26 cellular contexts compared by ENCODE assay signal in genomic region chr11:3015796-3016195, GRCh38. TPM values are rescaled to one million over a fixed set of nuclear protein-coding genes. Genes with fewer than 3 reads are reported as not detected.
DNase-seq lines count a peak whose midpoint lies in the region; TF ChIP-seq lines count a peak whose summit lies in the region.
"Had no signal": no experiment of that assay in that cellular context is flagged by ENCODE, and none has a peak within 500 bp of the region (broad histone marks: within the 10 kb centered on the region; RNA-seq: fewer than 3 reads in every experiment).

No MANE protein-coding gene starts in this region.

- no peaks in the 10 kb centered on the region for H3K27me3 Mint-ChIP-seq in activated CD4-positive, alpha-beta T cell treated with anti-CD3 and anti-CD28 coated beads, Interleukin-2, amount 10 ng/mL, durations not matched to agents 7 days and 5 days

- H3K27ac ChIP-seq in RWPE1 (peak overlapping the region; percentile 11), trophoblast cell (ENCODE audit: low read depth, low read length) (no peak overlapping the region)
- H3K27ac ChIP-seq: BLaER1, gastroesophageal sphincter, ovary, right lobe of liver had no signal

- H3K4me2 ChIP-seq in trophoblast cell (ENCODE audit: low read length), result no peak overlapping the region
- H3K4me2 ChIP-seq: GM23338 had no signal

- H3K9me3 ChIP-seq in trophoblast cell (ENCODE audit: insufficient read depth, low read depth, low read length), result peaks cover 3% of the 10 kb centered on the region
- H3K9me3 ChIP-seq: BLaER1, gastroesophageal sphincter, ovary, Peyer's patch, right lobe of liver had no signal

- in situ Hi-C loops in astrocyte of the spinal cord (cut with HindIII; ENCODE audit: low sequenced_read_pairs), result no loop called here

- H3K4me1 ChIP-seq in trophoblast cell (ENCODE audit: control insufficient read depth in 1 of 2, insufficient read depth in 2 of 2, low read length in 2 of 2), result no peaks in the 10 kb centered on the region
- H3K4me1 ChIP-seq: Peyer's patch had no signal

- peaks cover 72 to 80% of the 10 kb centered on the region in 2 experiments for H3K36me3 ChIP-seq in trophoblast cell (ENCODE audit: control insufficient read depth in 1 of 2, insufficient read depth in 2 of 2, low read length in 2 of 2)
- H3K36me3 ChIP-seq: ovary had no signal

- no peak overlapping the region for H2AK5ac ChIP-seq in trophoblast cell (ENCODE audit: low read length)

- POLR2A ChIA-PET in activated CD4-positive, alpha-beta T cell treated with anti-CD3 and anti-CD28 coated beads, Interleukin-2, amount 10 ng/mL, durations not matched to agents 7 days and 5 days (lab: Charles Lee), result no interaction called here
- POLR2A ChIA-PET in RWPE1 (lab: Yijun Ruan, JAX; ENCODE audit: low non-redundant PET), result no interaction called here

- CTCF ChIA-PET in activated CD4-positive, alpha-beta T cell treated with anti-CD3 and anti-CD28 coated beads, Interleukin-2, amount 10 ng/mL, durations not matched to agents 7 days and 5 days (lab: Charles Lee), result interaction anchor here (0.7 to 3.6 kb wide), 6 partner anchors 13 to 63 kb away, joined by 3 to 18 read pairs (median 4); partner anchors contain the start of gene CARS1
- CTCF ChIA-PET in RWPE1 (lab: Yijun Ruan, JAX), result interaction anchor here (0.6 kb wide), 1 partner anchor 941 kb away, joined by 3 read pairs; no protein-coding TSS in a partner anchor

- H3K9me3 Mint-ChIP-seq in activated CD4-positive, alpha-beta T cell treated with anti-CD3 and anti-CD28 coated beads, Interleukin-2, amount 10 ng/mL, durations not matched to agents 7 days and 5 days, result no peaks in the 10 kb centered on the region
- H3K9me3 Mint-ChIP-seq: GM23338 had no signal

- TF ChIP-seq CTCF in RWPE1 (conservative IDR thresholded peaks at IDR 0.05; ENCODE audit: low read depth) (no peak), astrocyte of the spinal cord (IDR thresholded peaks at IDR 0.05; ENCODE audit: low read depth, low read length) (no peak)

- WGBS in trophoblast cell (ENCODE audit: extremely low coverage, insufficient coverage, insufficient read length), result no CpG with 5 or more reads among the region's 10 CpGs

- no peak overlapping the region for H2BK5ac ChIP-seq in trophoblast cell (ENCODE audit: low read depth, low read length, poor library complexity)

- no peak overlapping the region for H3K9ac ChIP-seq in trophoblast cell (ENCODE audit: low read length)
- H3K9ac ChIP-seq: BLaER1 had no signal

- H3K79me2 ChIP-seq in trophoblast cell (ENCODE audit: control insufficient read depth, insufficient read depth, low read length, poor library complexity), result no peaks in the 10 kb centered on the region

- peaks cover 72% of the 10 kb centered on the region for H3K36me3 Mint-ChIP-seq in activated CD4-positive, alpha-beta T cell treated with anti-CD3 and anti-CD28 coated beads, Interleukin-2, amount 10 ng/mL, durations not matched to agents 7 days and 5 days (ENCODE audit: low read depth)

- H2BK120ac ChIP-seq in trophoblast cell (ENCODE audit: insufficient read depth, low read length, poor library complexity), result no peak overlapping the region

- H2AFZ ChIP-seq in trophoblast cell (ENCODE audit: insufficient read depth, low read length, poor library complexity), result no peak overlapping the region
- H2AFZ ChIP-seq: GM23338 had no signal

- no peaks in the 10 kb centered on the region for H3K79me1 ChIP-seq in trophoblast cell (ENCODE audit: low read length)

- no peak overlapping the region for H4K8ac ChIP-seq in trophoblast cell (ENCODE audit: low read depth, low read length)

- H3K18ac ChIP-seq in trophoblast cell (ENCODE audit: low read length), result no peak overlapping the region

- H3K23ac ChIP-seq in trophoblast cell (ENCODE audit: low read length), result no peak overlapping the region

- H3K27me3 ChIP-seq in trophoblast cell (ENCODE audit: insufficient read depth, low read length), result no peaks in the 10 kb centered on the region
- H3K27me3 ChIP-seq: BLaER1, gastroesophageal sphincter, ovary, Peyer's patch, right lobe of liver had no signal

- H3K4me1 Mint-ChIP-seq in activated CD4-positive, alpha-beta T cell treated with anti-CD3 and anti-CD28 coated beads, Interleukin-2, amount 10 ng/mL, durations not matched to agents 7 days and 5 days, result peaks cover 83% of the 10 kb centered on the region
- H3K4me1 Mint-ChIP-seq: GM23338 had no signal

- DNase-seq in activated CD4-positive, alpha-beta T cell treated with anti-CD3 and anti-CD28 coated beads, Interleukin-2, amount 10 ng/mL, durations not matched to agents 7 days and 5 days, result no peak
- no peak for DNase-seq in activated CD4-positive, alpha-beta T cell treated with anti-CD3 and anti-CD28 coated beads for 1 hour
- no peak for DNase-seq in RWPE1 (ENCODE audit: low spot score)
- peak; percentile 56 for DNase-seq in astrocyte of the spinal cord (ENCODE audit: low read depth, low spot score)
- DNase-seq in trophoblast cell, result peak; percentile 37 to 48
- DNase-seq in NCI-H82 treated with DMSO at 0.1 percent for 48 hours (lab: John Stamatoyannopoulos, UW; ENCODE audit: unreplicated experiment), result no peak
- DNase-seq in NCI-H774 (lab: John Stamatoyannopoulos, UW), result no peak
- DNase-seq in EL, result no peak
- DNase-seq: activated CD4-positive, CD25-positive, alpha-beta regulatory T cell; activated effector memory CD4-positive, alpha-beta T cell treated with anti-CD3 and anti-CD28 coated beads, Interleukin-2, amount 50 U/mL, for 16 hours; amygdala; DMS 273 treated with DMSO at 0.1 percent for 48 hours; erythroblast; GF-D8; MM.1S; NCI-H187; NCI-H226; ovary; Peyer's patch; stimulated activated CD4-positive, alpha-beta T cell treated with anti-CD3 and anti-CD28 coated beads, Interleukin-15, amount 100 ng/mL, for 24 hours; substantia nigra; T-helper 9 cell had no signal

- H2BK12ac ChIP-seq in trophoblast cell (ENCODE audit: low read length), result no peak overlapping the region

- H3K14ac ChIP-seq in trophoblast cell (ENCODE audit: low read length), result no peak overlapping the region

- H4K91ac ChIP-seq in trophoblast cell (ENCODE audit: low read depth, low read length), result no peak overlapping the region

- H3K27ac Mint-ChIP-seq in activated CD4-positive, alpha-beta T cell treated with anti-CD3 and anti-CD28 coated beads, Interleukin-2, amount 10 ng/mL, durations not matched to agents 7 days and 5 days, result peak overlapping the region; percentile 97
- H3K27ac Mint-ChIP-seq: GM23338 had no signal

- H3K4me3 ChIP-seq in astrocyte of the spinal cord (ENCODE audit: low read depth, low read length) (no peak overlapping the region), trophoblast cell (ENCODE audit: low read depth, low read length) (no peak overlapping the region)
- H3K4me3 ChIP-seq: BLaER1, gastroesophageal sphincter, GM23338, ovary, Peyer's patch, right lobe of liver had no signal

- no peak overlapping the region for H3K4ac ChIP-seq in trophoblast cell (ENCODE audit: low read depth, low read length)

- no peak overlapping the region for H3K4me3 Mint-ChIP-seq in activated CD4-positive, alpha-beta T cell treated with anti-CD3 and anti-CD28 coated beads, Interleukin-2, amount 10 ng/mL, durations not matched to agents 7 days and 5 days
- H3K4me3 Mint-ChIP-seq: GM23338 had no signal

- H4K12ac ChIP-seq in trophoblast cell (ENCODE audit: low read depth, low read length), result no peak overlapping the region

RNA-seq across cellular contexts. Expression of gene NAP1L4, which starts 23.7 kb away (rescaled TPM):
- 100 to 1,000 TPM; 354 to 367 TPM for total RNA-seq in activated CD4-positive, alpha-beta T cell treated with anti-CD3 and anti-CD28 coated beads, Interleukin-2, amount 10 ng/mL, durations not matched to agents 7 days and 5 days
- 108 and 120 TPM in 2 replicates for polyA plus RNA-seq in trophoblast cell (2013)

RNA-seq across cellular contexts. Expression of gene CARS1, which starts 41.4 kb away (rescaled TPM):
- 10 to 100 TPM; 81.4 to 97.6 TPM for total RNA-seq in activated CD4-positive, alpha-beta T cell treated with anti-CD3 and anti-CD28 coated beads, Interleukin-2, amount 10 ng/mL, durations not matched to agents 7 days and 5 days
- polyA plus RNA-seq in trophoblast cell (2013), result 113 and 120 TPM in 2 replicates

Comparison
In these comparisons a context has a peak if more than half of its experiments do, and no peak if none do; other contexts are left out.
1. DNase-seq: peak in astrocyte of the spinal cord (single experiment) and trophoblast cell (2 of 2); none in activated CD4-positive, alpha-beta T cell treated with anti-CD3 and anti-CD28 coated beads, Interleukin-2, amount 10 ng/mL, durations not matched to agents 7 days and 5 days (single experiment), activated CD4-positive, alpha-beta T cell treated with anti-CD3 and anti-CD28 coated beads for 1 hour (single experiment), RWPE1 (single experiment), NCI-H82 treated with DMSO at 0.1 percent for 48 hours (single experiment), NCI-H774 (single experiment) and EL (single experiment).